In the genomic region with DNA sequence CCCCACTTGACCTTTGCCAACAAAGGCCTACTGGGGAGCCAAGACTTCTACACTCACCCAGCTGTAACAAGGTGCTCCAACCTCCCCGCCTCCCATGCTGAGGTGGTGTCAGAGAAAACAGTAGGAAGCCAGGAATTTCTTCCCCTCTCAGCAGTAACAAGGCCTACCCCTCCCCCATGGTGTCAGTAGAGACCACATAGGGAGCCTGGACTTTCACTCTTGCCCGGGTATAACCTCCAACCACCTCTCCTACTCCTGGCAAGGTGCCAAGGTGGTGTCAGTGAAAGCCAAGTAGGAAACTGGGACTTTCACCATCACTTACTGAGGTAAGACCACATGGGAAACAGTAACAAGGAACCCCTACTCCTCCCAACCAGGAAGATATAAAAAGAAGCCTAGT, we compare ENCODE assay signal across 23 cellular contexts.
A peak's percentile ranks its signal among the peaks of the same experiment; 100 is the strongest.
DNase-seq lines count a peak whose midpoint lies in the region; ATAC-seq, FAIRE-seq and TF ChIP-seq lines count a peak whose summit lies in the region.
"Had no signal": no experiment of that assay in that cellular context is flagged by ENCODE, and none has a peak within 500 bp of the region (broad histone marks: within the 10 kb centered on the region; RNA-seq: fewer than 3 reads in every experiment).

No MANE protein-coding gene starts in this region.

- intact Hi-C loops in right cardiac atrium (cut with DNase I) = no loop called here

- H3K27ac ChIP-seq in cardiac muscle cell (no peak overlapping the region), right cardiac atrium (ENCODE audit: low read length) (no peak overlapping the region), foreskin keratinocyte (no peak overlapping the region), upper lobe of left lung (no peak overlapping the region)
- H3K27ac ChIP-seq: BLaER1 treated with 17β-estradiol and CSF1 and Interleukin-3, amounts not matched to agents 10 nM and 100 nM; brain microvascular endothelial cell; pancreas had no signal

- DNase-seq in cardiac muscle cell (ENCODE audit: low read depth in 1 of 2, low spot score in 1 of 2) (peak; percentile 22 to 45), right cardiac atrium (no peak), RCC 7860 (ENCODE audit: low spot score) (peak; percentile 17), iPS-NIHi7 (ENCODE audit: extremely low spot score) (peak; percentile 25), foreskin keratinocyte (no peak), upper lobe of left lung (no peak), hepatic stellate cell (ENCODE audit: low spot score) (no peak)
- DNase-seq: ACHN; activated B cell treated with CpG ODN at 0.5 μM for 24 hours; activated CD4-positive, alpha-beta T cell treated with anti-CD3 and anti-CD28 coated beads, Interleukin-2, amount 50 U/mL, for 48 hours; activated gamma-delta T cell; brain microvascular endothelial cell; H9; hippocampal formation; naive thymus-derived CD4-positive, alpha-beta T cell; NCI-H1417 treated with DMSO at 0.1 percent for 48 hours; NCI-H2171; pancreas; RPMI8226 had no signal

- H3K36me3 ChIP-seq in cardiac muscle cell = no peaks in the 10 kb centered on the region
- no peaks in the 10 kb centered on the region for H3K36me3 ChIP-seq in upper lobe of left lung
- H3K36me3 ChIP-seq: BLaER1 treated with 17β-estradiol and CSF1 and Interleukin-3, amounts not matched to agents 10 nM and 100 nM; brain microvascular endothelial cell; pancreas had no signal

- TF ChIP-seq CTCF in cardiac muscle cell (IDR thresholded peaks at IDR 0.05; ENCODE audit: low read depth, low read length) = no peak
- no peak for TF ChIP-seq CTCF in foreskin keratinocyte (conservative IDR thresholded peaks at IDR 0.05)
- TF ChIP-seq CTCF in upper lobe of left lung (IDR thresholded peaks at IDR 0.05) = no peak

- TF ChIP-seq POLR2A in upper lobe of left lung (IDR thresholded peaks at IDR 0.05) = no peak

- ATAC-seq in right cardiac atrium (no peak), foreskin keratinocyte (no peak), GM19397 (IDR thresholded peaks at IDR 0.05; ENCODE audit: unreplicated experiment) (no peak), upper lobe of left lung (ENCODE audit: low FRiP score in 2 of 2) (no peak)
- ATAC-seq: naive thymus-derived CD4-positive, alpha-beta T cell; pancreas; SK-N-SH treated with all-trans-retinoic acid at 6 μM for 48 hours; stimulated activated memory B cell treated with anti-CD40 and anti-IgM and Interleukin-4, amounts not matched to agents 10 μg/mL and 1 μg/mL and 100 μg/mL, for 72 hours had no signal

- no peak for TF ChIP-seq EP300 in upper lobe of left lung (IDR thresholded peaks at IDR 0.05)

- no peaks in the 10 kb centered on the region for H3K9me3 ChIP-seq in cardiac muscle cell (ENCODE audit: low read depth)
- H3K9me3 ChIP-seq in right cardiac atrium (ENCODE audit: control insufficient read depth, low read length) = no peaks in the 10 kb centered on the region
- no peaks in the 10 kb centered on the region for H3K9me3 ChIP-seq in upper lobe of left lung

- 50% methylated on average over 2 of the region's 2 CpGs for WGBS in right cardiac atrium
- WGBS in upper lobe of left lung, 2 donors = 36 to 42% methylated on average over 2 of the region's 2 CpGs

- H3K4me1 ChIP-seq in cardiac muscle cell (ENCODE audit: low read depth) (peaks cover 3% of the 10 kb centered on the region), right cardiac atrium (ENCODE audit: control insufficient read depth, insufficient read depth, low read length) (no peaks in the 10 kb centered on the region), foreskin keratinocyte (no peaks in the 10 kb centered on the region), upper lobe of left lung (no peaks in the 10 kb centered on the region)
- H3K4me1 ChIP-seq: BLaER1 treated with 17β-estradiol and CSF1 and Interleukin-3, amounts not matched to agents 10 nM and 100 nM; pancreas had no signal

- H3K27me3 ChIP-seq in cardiac muscle cell (no peaks in the 10 kb centered on the region), right cardiac atrium (ENCODE audit: control insufficient read depth, insufficient read depth) (no peaks in the 10 kb centered on the region), foreskin keratinocyte (no peaks in the 10 kb centered on the region), upper lobe of left lung (no peaks in the 10 kb centered on the region)
- H3K27me3 ChIP-seq: brain microvascular endothelial cell had no signal

- H3K4me3 ChIP-seq in cardiac muscle cell (no peak overlapping the region), right cardiac atrium (ENCODE audit: low read length) (no peak overlapping the region), upper lobe of left lung (no peak overlapping the region)
- H3K4me3 ChIP-seq: BLaER1 treated with 17β-estradiol and CSF1 and Interleukin-3, amounts not matched to agents 10 nM and 100 nM; pancreas had no signal

- no peak for FAIRE-seq in RCC 7860 (lab: Jason Lieb, UNC)

Comparison
In these comparisons a context has a peak if more than half of its experiments do, and no peak if none do; other contexts are left out.
1. DNase-seq: peak in cardiac muscle cell (2 of 2), RCC 7860 (single experiment) and iPS-NIHi7 (single experiment); none in right cardiac atrium (0 of 3), foreskin keratinocyte (0 of 2), upper lobe of left lung (0 of 2) and hepatic stellate cell (single experiment).